In genomic region chr1:161033751-161034150, GRCh38 we compare ENCODE assay signal across 23 cellular contexts. TPM values are rescaled to one million over a fixed set of nuclear protein-coding genes. Genes with fewer than 3 reads are reported as not detected.
DNase-seq lines count a peak whose midpoint lies in the region; ATAC-seq, FAIRE-seq and TF ChIP-seq lines count a peak whose summit lies in the region.
"Had no signal": no experiment of that assay in that cellular context is flagged by ENCODE, and none has a peak within 500 bp of the region (broad histone marks: within the 10 kb centered on the region; RNA-seq: fewer than 3 reads in every experiment).

No MANE protein-coding gene starts in this region.

- 0 out of 2 replicates have a peak, but pooled peaks cover 4% of the 10 kb centered on the region for H3K4me1 ChIP-seq in GM23248 (ENCODE audit: insufficient read depth)
- peaks cover 15% of the 10 kb centered on the region for H3K4me1 ChIP-seq in RWPE2 (ENCODE audit: insufficient read depth, poor library complexity, severe bottlenecking)
- H3K4me1 ChIP-seq: prostate gland had no signal

- no peak for TF ChIP-seq CTCF in RWPE2 (IDR thresholded peaks at IDR 0.05; ENCODE audit: poor library complexity, severe bottlenecking)

- H3K9me3 Mint-ChIP-seq in activated CD4-positive, alpha-beta T cell treated with anti-CD3 and anti-CD28 coated beads for 36 hours (ENCODE audit: low read depth), result no peaks in the 10 kb centered on the region
- H3K9me3 Mint-ChIP-seq: activated CD4-positive, alpha-beta memory T cell treated with anti-CD3 and anti-CD28 coated beads for 36 hours had no signal

- H3K9me3 ChIP-seq in GM23248 (ENCODE audit: low read depth), result no peaks in the 10 kb centered on the region
- no peaks in the 10 kb centered on the region for H3K9me3 ChIP-seq in RWPE2 (ENCODE audit: severe bottlenecking)
- H3K9me3 ChIP-seq: prostate gland, suprapubic skin had no signal

- CTCF ChIA-PET in activated CD4-positive, alpha-beta T cell treated with anti-CD3 and anti-CD28 coated beads for 36 hours (lab: Charles Lee), result interaction anchor here (0.6 kb wide), 2 partner anchors 21 to 134 kb away, joined by 3 read pairs; no protein-coding TSS in a partner anchor

- no peaks in the 10 kb centered on the region for H3K79me2 ChIP-seq in GM23248 (ENCODE audit: insufficient read depth)

- ATAC-seq in activated CD4-positive, alpha-beta T cell treated with anti-CD3 and anti-CD28 coated beads for 36 hours, result peak; percentile 35
- ATAC-seq in RWPE2 (ENCODE audit: low read depth) (peak; percentile 55; the same call in 1 of the 3 replicates), HG02678 (IDR thresholded peaks at IDR 0.05; ENCODE audit: unreplicated experiment) (no peak)
- ATAC-seq: left cardiac atrium, WTC11 had no signal

- peaks cover 8% of the 10 kb centered on the region for H3K36me3 Mint-ChIP-seq in activated CD4-positive, alpha-beta T cell treated with anti-CD3 and anti-CD28 coated beads for 36 hours (ENCODE audit: low read depth)

- POLR2A ChIA-PET in activated CD4-positive, alpha-beta T cell treated with anti-CD3 and anti-CD28 coated beads for 36 hours (lab: Charles Lee), result no interaction called here

- no peak overlapping the region for H3K4me3 ChIP-seq in GM23248
- no peak overlapping the region for H3K4me3 ChIP-seq in RWPE2 (ENCODE audit: severe bottlenecking)
- H3K4me3 ChIP-seq: prostate gland, suprapubic skin had no signal

- H3K9me2 ChIP-seq in GM23248 (ENCODE audit: insufficient read depth), result no peaks in the 10 kb centered on the region

- WGBS in GM23248 (ENCODE audit: low coverage in 1 of 2, low lambda C conversion rate in 2 of 2, missing lambda C conversion rate in 2 of 2), 2 experiments, result 89 to 90% methylated on average over 3 of the region's 3 CpGs

- H3K27ac Mint-ChIP-seq in activated CD4-positive, alpha-beta T cell treated with anti-CD3 and anti-CD28 coated beads for 36 hours, result no peak overlapping the region
- H3K27ac Mint-ChIP-seq: CD4-positive, alpha-beta memory T cell; WTC11 had no signal

- H3K4me1 Mint-ChIP-seq in activated CD4-positive, alpha-beta T cell treated with anti-CD3 and anti-CD28 coated beads for 36 hours, result peaks cover 30% of the 10 kb centered on the region

- no peaks in the 10 kb centered on the region for H3K27me3 Mint-ChIP-seq in activated CD4-positive, alpha-beta T cell treated with anti-CD3 and anti-CD28 coated beads for 36 hours
- H3K27me3 Mint-ChIP-seq: activated CD4-positive, alpha-beta memory T cell treated with anti-CD3 and anti-CD28 coated beads for 36 hours; CD4-positive, alpha-beta memory T cell had no signal

- H3K27ac ChIP-seq in GM23248, result no peak overlapping the region
- peak overlapping the region; percentile 15 for H3K27ac ChIP-seq in RWPE2 (ENCODE audit: poor library complexity, severe bottlenecking)
- H3K27ac ChIP-seq: prostate gland, suprapubic skin had no signal

- no peak overlapping the region for H2AFZ ChIP-seq in GM23248

- in situ Hi-C loops in GM23248 (cut with MboI), result no loop called here

- no peak overlapping the region for H3K9ac ChIP-seq in GM23248

- no peak for FAIRE-seq in frontal cortex (lab: Jason Lieb, UNC)

- H3K27me3 ChIP-seq in GM23248 (replicated peaks; ENCODE audit: insufficient read depth), result no peaks in the 10 kb centered on the region
- H3K27me3 ChIP-seq in RWPE2 (ENCODE audit: insufficient read depth, poor library complexity, severe bottlenecking), result no peaks in the 10 kb centered on the region
- H3K27me3 ChIP-seq: suprapubic skin had no signal

- no peaks in the 10 kb centered on the region for H4K20me1 ChIP-seq in GM23248 (ENCODE audit: insufficient read depth)

- intact Hi-C loops in activated CD4-positive, alpha-beta T cell treated with anti-CD3 and anti-CD28 coated beads for 36 hours (cut with DNase I, micrococcal nuclease), result no loop called here

- H3K4me2 ChIP-seq in GM23248 (ENCODE audit: unreplicated experiment), result no peak overlapping the region

- peaks cover 5% of the 10 kb centered on the region; the same call in 1 of the 2 replicates for H3F3A ChIP-seq in GM23248 (ENCODE audit: insufficient read depth)

- DNase-seq in activated CD4-positive, alpha-beta T cell treated with anti-CD3 and anti-CD28 coated beads for 36 hours, result peak; percentile 42
- no peak for DNase-seq in activated CD4-positive, alpha-beta T cell treated with anti-CD3 and anti-CD28 coated beads for 1 hour
- DNase-seq in GM23248, result peak; percentile 16
- DNase-seq in RWPE2 (ENCODE audit: low spot score), result no peak
- DNase-seq in islet precursor cell, result peak; percentile 82
- no peak for DNase-seq in frontal cortex (ENCODE audit: low spot score in 2 of 2)
- DNase-seq in putamen (ENCODE audit: low spot score), result no peak
- DNase-seq: 8988T; activated CD4-positive, alpha-beta memory T cell treated with anti-CD3 and anti-CD28 coated beads for 36 hours; aorta; CD4-positive, alpha-beta memory T cell; central memory CD4-positive, alpha-beta T cell; head of caudate nucleus; left cardiac atrium; NCI-H187; NCI-H2171 treated with DMSO at 0.1 percent for 48 hours; NCI-H526; T1000 had no signal

- no peak overlapping the region for H3K4me3 Mint-ChIP-seq in activated CD4-positive, alpha-beta T cell treated with anti-CD3 and anti-CD28 coated beads for 36 hours
- H3K4me3 Mint-ChIP-seq: activated CD4-positive, alpha-beta memory T cell treated with anti-CD3 and anti-CD28 coated beads for 36 hours; CD4-positive, alpha-beta memory T cell; WTC11 had no signal

- H3K36me3 ChIP-seq in GM23248 (ENCODE audit: low read depth) (no peaks in the 10 kb centered on the region), RWPE2 (ENCODE audit: low read depth) (0 out of 2 replicates have a peak, but pooled peaks cover 4% of the 10 kb centered on the region)
- H3K36me3 ChIP-seq: prostate gland, suprapubic skin had no signal

RNA-seq across cellular contexts. Expression of gene TSTD1, which starts 5.0 kb away (rescaled TPM):
- 10 to 100 TPM; 26.0 to 42.8 TPM for total RNA-seq in activated CD4-positive, alpha-beta T cell treated with anti-CD3 and anti-CD28 coated beads for 36 hours
- not detected in 2 replicates for total RNA-seq in GM23248 (2014; rRNA removed; shearing (Covaris generic))
- not detected in 2 replicates for polyA plus RNA-seq in GM23248 (2016; fragmentation: Nextera tagmentation; extraction: Ambion mirVana)
- total RNA-seq in frontal cortex, result 32.6 TPM

RNA-seq across cellular contexts. Expression of gene USF1, which starts 12.0 kb away (rescaled TPM):
- total RNA-seq in activated CD4-positive, alpha-beta T cell treated with anti-CD3 and anti-CD28 coated beads for 36 hours, result 10 to 100 TPM; 34.5 to 42.8 TPM
- total RNA-seq in GM23248 (2014; rRNA removed; shearing (Covaris generic)), result 53.2 and 68.4 TPM in 2 replicates
- 12.2 and 17.1 TPM in 2 replicates for polyA plus RNA-seq in GM23248 (2016; fragmentation: Nextera tagmentation; extraction: Ambion mirVana)
- total RNA-seq in frontal cortex, result 186 TPM

RNA-seq across cellular contexts. Expression of gene F11R, which starts 12.8 kb away (rescaled TPM):
- total RNA-seq in activated CD4-positive, alpha-beta T cell treated with anti-CD3 and anti-CD28 coated beads for 36 hours, result 10 to 100 TPM; 16.9 to 25.2 TPM
- 0.76 and 1.5 TPM in 2 replicates for total RNA-seq in GM23248 (2014; rRNA removed; shearing (Covaris generic))
- polyA plus RNA-seq in GM23248 (2016; fragmentation: Nextera tagmentation; extraction: Ambion mirVana), result 0.52 and 0.53 TPM in 2 replicates
- 9.4 TPM for total RNA-seq in frontal cortex

RNA-seq across cellular contexts. Expression of gene ARHGAP30, which starts 35.9 kb away (rescaled TPM):
- 100 to 1,000 TPM; 125 to 165 TPM for total RNA-seq in activated CD4-positive, alpha-beta T cell treated with anti-CD3 and anti-CD28 coated beads for 36 hours
- not detected in 2 replicates for total RNA-seq in GM23248 (2014; rRNA removed; shearing (Covaris generic))
- polyA plus RNA-seq in GM23248 (2016; fragmentation: Nextera tagmentation; extraction: Ambion mirVana), result 0.21 and 0.29 TPM in 2 replicates
- total RNA-seq in frontal cortex, result 0.82 TPM
- total RNA-seq: dermis microvascular lymphatic vessel endothelial cell had no signal

RNA-seq across cellular contexts. Expression of gene NECTIN4, which starts 55.6 kb away (rescaled TPM):
- not detected for total RNA-seq in activated CD4-positive, alpha-beta T cell treated with anti-CD3 and anti-CD28 coated beads for 36 hours
- 0.54 TPM in 1 of 2 replicates, not detected in the other for total RNA-seq in GM23248 (2014; rRNA removed; shearing (Covaris generic))
- 0.40 and 0.54 TPM in 2 replicates for polyA plus RNA-seq in GM23248 (2016; fragmentation: Nextera tagmentation; extraction: Ambion mirVana)
- total RNA-seq in frontal cortex, result not detected
- total RNA-seq: CD4-positive, alpha-beta memory T cell had no signal
- polyA plus RNA-seq: aorta; CD4-positive, alpha-beta memory T cell had no signal

Comparison
In these comparisons a context has a peak if more than half of its experiments do, and no peak if none do; other contexts are left out.
1. DNase-seq: peak in activated CD4-positive, alpha-beta T cell treated with anti-CD3 and anti-CD28 coated beads for 36 hours (single experiment), GM23248 (single experiment) and islet precursor cell (single experiment); none in activated CD4-positive, alpha-beta T cell treated with anti-CD3 and anti-CD28 coated beads for 1 hour (single experiment), RWPE2 (single experiment), frontal cortex (0 of 2) and putamen (single experiment).
2. RNA of gene TSTD1, which starts 5.0 kb away (total RNA-seq): 26.0 to 42.8 TPM in activated CD4-positive, alpha-beta T cell treated with anti-CD3 and anti-CD28 coated beads for 36 hours and 32.6 TPM in frontal cortex (single experiment); not detected in GM23248; every median in the first group is over 10 times any median in the second.